In genomic region chr9:71897573-71897972, GRCh38 we compare ENCODE assay signal across 9 cellular contexts. TPM values are rescaled to one million over a fixed set of nuclear protein-coding genes. Genes with fewer than 3 reads are reported as not detected.
DNase-seq lines count a peak whose midpoint lies in the region; ATAC-seq and TF ChIP-seq lines count a peak whose summit lies in the region.
"Had no signal": no experiment of that assay in that cellular context is flagged by ENCODE, and none has a peak within 500 bp of the region (broad histone marks: within the 10 kb centered on the region; RNA-seq: fewer than 3 reads in every experiment).

No MANE protein-coding gene starts in this region.

- H3K9me3 Mint-ChIP-seq in natural killer cell treated with Interleukin-12 subunit alpha and Interleukin-12 subunit beta and Interleukin-15 and Interleukin-18, amount 100 ng/mL, for 72 hours, result no peaks in the 10 kb centered on the region

- peak; percentile 61 for ATAC-seq in HG02852 (IDR thresholded peaks at IDR 0.05; ENCODE audit: unreplicated experiment)
- ATAC-seq in natural killer cell treated with Interleukin-12 subunit alpha and Interleukin-12 subunit beta and Interleukin-15 and Interleukin-18, amount 100 ng/mL, for 72 hours, result peak; percentile 83 to 87

- peak overlapping the region; percentile 80 for H3K4me3 Mint-ChIP-seq in natural killer cell treated with Interleukin-12 subunit alpha and Interleukin-12 subunit beta and Interleukin-15 and Interleukin-18, amount 100 ng/mL, for 72 hours

- peak overlapping the region; percentile 95 to 98 for H3K27ac Mint-ChIP-seq in natural killer cell treated with Interleukin-12 subunit alpha and Interleukin-12 subunit beta and Interleukin-15 and Interleukin-18, amount 100 ng/mL, for 72 hours

- peaks cover 66 to 82% of the 10 kb centered on the region in 2 donors for H3K4me1 Mint-ChIP-seq in natural killer cell treated with Interleukin-12 subunit alpha and Interleukin-12 subunit beta and Interleukin-15 and Interleukin-18, amount 100 ng/mL, for 72 hours (ENCODE audit: low read depth in 2 of 2)

- no peak for TF ChIP-seq CTCF in vagina (IDR thresholded peaks at IDR 0.05)

- H3K9me3 ChIP-seq in vagina, result no peaks in the 10 kb centered on the region

- DNase-seq in SKM-1 treated with dmso at 0.1 percent for 144 hours (lab: John Stamatoyannopoulos, UW; ENCODE audit: unreplicated experiment) (peak; percentile 31), SKM-1 (lab: John Stamatoyannopoulos, UW; ENCODE audit: unreplicated experiment) (no peak), NOMO-1 treated with dmso at 0.1 percent for 144 hours (lab: John Stamatoyannopoulos, UW; ENCODE audit: unreplicated experiment) (peak; percentile 28), vagina (ENCODE audit: extremely low spot score in 2 of 2) (no peak), NCI-H1694 treated with DMSO at 0.1 percent for 48 hours (lab: John Stamatoyannopoulos, UW) (no peak), NCI-H2081 treated with DMSO at 0.1 percent for 48 hours (lab: John Stamatoyannopoulos, UW) (no peak)
- peak; percentile 63 for DNase-seq in natural killer cell treated with Interleukin-12 subunit alpha and Interleukin-12 subunit beta and Interleukin-15 and Interleukin-18, amount 100 ng/mL, for 72 hours (ENCODE audit: low spot score)

- peaks cover 11% of the 10 kb centered on the region for H3K36me3 Mint-ChIP-seq in natural killer cell treated with Interleukin-12 subunit alpha and Interleukin-12 subunit beta and Interleukin-15 and Interleukin-18, amount 100 ng/mL, for 72 hours

- no peaks in the 10 kb centered on the region for H3K36me3 ChIP-seq in vagina

- no peaks in the 10 kb centered on the region for H3K27me3 Mint-ChIP-seq in natural killer cell treated with Interleukin-12 subunit alpha and Interleukin-12 subunit beta and Interleukin-15 and Interleukin-18, amount 100 ng/mL, for 72 hours

- intact Hi-C loops in vagina (cut with DNase I), result no loop called here

- TF ChIP-seq POLR2A in vagina (IDR thresholded peaks at IDR 0.05), result no peak

- no peaks in the 10 kb centered on the region for H3K27me3 ChIP-seq in vagina

- H3K4me1 ChIP-seq in vagina, result peaks cover 53% of the 10 kb centered on the region

- no peak overlapping the region for H3K4me3 ChIP-seq in vagina

- no peak overlapping the region for H3K27ac ChIP-seq in vagina
- H3K27ac ChIP-seq: 22Rv1 had no signal

RNA-seq across cellular contexts. Expression of gene ABHD17B, which starts 13.4 kb away (rescaled TPM):
- total RNA-seq in natural killer cell treated with Interleukin-12 subunit alpha and Interleukin-12 subunit beta and Interleukin-15 and Interleukin-18, amount 100 ng/mL, for 72 hours, result 10 to 100 TPM; 29.2 to 33.9 TPM
- 12.0 TPM for total RNA-seq in vagina

RNA-seq across cellular contexts. Expression of gene C9orf85, which starts 13.9 kb away (rescaled TPM):
- total RNA-seq in natural killer cell treated with Interleukin-12 subunit alpha and Interleukin-12 subunit beta and Interleukin-15 and Interleukin-18, amount 100 ng/mL, for 72 hours, result 10 to 100 TPM; 10.7 to 12.6 TPM
- 5.4 TPM for total RNA-seq in vagina

Comparison
In these comparisons a context has a peak if more than half of its experiments do, and no peak if none do; other contexts are left out.
1. DNase-seq: peak in SKM-1 treated with dmso at 0.1 percent for 144 hours (single experiment), NOMO-1 treated with dmso at 0.1 percent for 144 hours (single experiment) and natural killer cell treated with Interleukin-12 subunit alpha and Interleukin-12 subunit beta and Interleukin-15 and Interleukin-18, amount 100 ng/mL, for 72 hours (single experiment); none in SKM-1 (single experiment), vagina (0 of 2), NCI-H1694 treated with DMSO at 0.1 percent for 48 hours (single experiment) and NCI-H2081 treated with DMSO at 0.1 percent for 48 hours (single experiment).